In genomic region chr10:71548494-71548846, GRCh38 we compare ENCODE assay signal across 1 cellular context.
TF ChIP-seq lines count a peak whose summit lies in the region.

No MANE protein-coding gene starts in this region.

TF ChIP-seq in K562, 482 proteins besides CTCF, POLR2A, EP300 and RAD21 (continued from another document):
- TF ChIP-seq ZBTB40 (IDR thresholded peaks at IDR 0.05) (peak; percentile 55; the same call in 1 of the 2 replicates), ZBTB40 (CRISPR knock-in tag; IDR thresholded peaks at IDR 0.05) (no peak), ZNF57 (CRISPR knock-in tag; IDR thresholded peaks at IDR 0.05) (no peak), CBX3 (IDR thresholded peaks at IDR 0.05; ENCODE audit: borderline replicate concordance in 1 of 2, low read length in 2 of 2) (peak in 1 of 2 experiments; percentile 84; a peak in 1 of 3 replicates), CHD4 (IDR thresholded peaks at IDR 0.05; ENCODE audit: insufficient read depth, insufficient replicate concordance, low read depth, low read length, poor library complexity, severe bottlenecking) (peak; percentile 87), PCBP2 (IDR thresholded peaks at IDR 0.05; ENCODE audit: low read depth, low read length, poor library complexity, severe bottlenecking) (no peak), SMC3 (conservative IDR thresholded peaks at IDR 0.05; ENCODE audit: insufficient read depth, low read depth, low read length) (0 out of 2 replicates have a peak, but pooled peaks have one; percentile 21), NR4A1 (CRISPR knock-in tag; IDR thresholded peaks at IDR 0.05) (no peak), NR4A1 (tag; IDR thresholded peaks at IDR 0.05) (no peak), NRF1 (conservative IDR thresholded peaks at IDR 0.05 in 1 of 2, IDR thresholded peaks at IDR 0.05 in 1 of 2) (no peak), TFE3 (CRISPR knock-in tag; IDR thresholded peaks at IDR 0.05) (no peak), BCOR (IDR thresholded peaks at IDR 0.05) (peak; percentile 88), DMBX1 (CRISPR knock-in tag; IDR thresholded peaks at IDR 0.05; ENCODE audit: borderline replicate concordance) (peak; percentile 46; the same call in 1 of the 2 replicates), SAP30 (IDR thresholded peaks at IDR 0.05; ENCODE audit: borderline replicate concordance, insufficient read depth, low read depth, low read length, poor library complexity, severe bottlenecking) (no peak), RBM25 (IDR thresholded peaks at IDR 0.05; ENCODE audit: low read depth, low read length, severe bottlenecking) (peak; percentile 95), CBX1 (IDR thresholded peaks at IDR 0.05; ENCODE audit: low read depth) (peak; percentile 68; the same call in 1 of the 2 replicates), BRCA1 (IDR thresholded peaks at IDR 0.05) (no peak), BRCA1 (CRISPR knock-in tag; IDR thresholded peaks at IDR 0.05) (no peak), NCOA2 (IDR thresholded peaks at IDR 0.05; ENCODE audit: partially characterized antibody in 2 of 2) (no peak), HBP1 (CRISPR knock-in tag; IDR thresholded peaks at IDR 0.05) (no peak), ZNF384 (IDR thresholded peaks at IDR 0.05; ENCODE audit: low read depth, low read length) (no peak), SMARCA5 (IDR thresholded peaks at IDR 0.05) (peak; percentile 92)
